20 cellular contexts compared by ENCODE assay signal in the genomic region with DNA sequence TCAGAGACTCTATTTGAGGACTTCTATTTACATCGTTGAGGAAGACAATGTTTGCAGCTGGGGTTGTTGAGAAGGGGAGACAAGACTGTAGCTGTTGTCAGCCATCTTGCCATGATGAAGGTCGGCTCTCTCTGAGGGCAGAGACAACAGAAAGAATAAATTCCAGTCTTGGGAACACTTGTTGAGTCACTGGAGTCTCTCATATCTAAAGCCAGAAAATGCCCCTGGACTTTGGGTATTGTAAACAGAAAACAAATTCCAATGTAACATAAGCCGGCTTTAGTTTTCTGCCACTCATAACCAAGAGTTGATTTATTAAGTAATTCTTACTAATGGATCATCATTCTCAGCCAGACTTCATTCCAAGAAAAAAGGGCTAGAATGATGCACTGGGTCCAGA.
DNase-seq lines count a peak whose midpoint lies in the region; ATAC-seq, FAIRE-seq and TF ChIP-seq lines count a peak whose summit lies in the region.
"Had no signal": no experiment of that assay in that cellular context is flagged by ENCODE, and none has a peak within 500 bp of the region (broad histone marks: within the 10 kb centered on the region; RNA-seq: fewer than 3 reads in every experiment).

No MANE protein-coding gene starts in this region.

- H3K4me2 ChIP-seq in HepG2 (ENCODE audit: low read depth, low read length) (no peak overlapping the region), mesenchymal stem cell (ENCODE audit: low read length, poor library complexity, severe bottlenecking) (no peak overlapping the region)

- H3K4me1 ChIP-seq in HepG2 (ENCODE audit: insufficient read depth, low read length), result peaks cover 12% of the 10 kb centered on the region; the same call in 1 of the 2 replicates
- no peaks in the 10 kb centered on the region for H3K4me1 ChIP-seq in right lobe of liver
- no peaks in the 10 kb centered on the region for H3K4me1 ChIP-seq in adipocyte (ENCODE audit: control insufficient read depth, insufficient read depth, low read length)
- H3K4me1 ChIP-seq in mesenchymal stem cell (ENCODE audit: control insufficient read depth, insufficient read depth, low read depth, low read length), result no peaks in the 10 kb centered on the region

- TF ChIP-seq RAD21 in HepG2 (CRISPR knock-in tag; IDR thresholded peaks at IDR 0.05), result no peak

- no peak overlapping the region for H3K4ac ChIP-seq in mesenchymal stem cell (ENCODE audit: low read depth in 1 of 2, low read length in 2 of 2)

- H3K4me3 ChIP-seq in HepG2 (replicated peaks in 1 of 3; ENCODE audit: insufficient read depth in 1 of 3, low read depth in 2 of 3, low read length in 3 of 3), result no peak overlapping the region
- no peak overlapping the region for H3K4me3 ChIP-seq in right lobe of liver
- no peak overlapping the region for H3K4me3 ChIP-seq in adipocyte (ENCODE audit: low read length)
- H3K4me3 ChIP-seq in mesenchymal stem cell (ENCODE audit: insufficient read depth in 1 of 2, low read depth in 1 of 2, low read length in 2 of 2), result no peak overlapping the region
- no peak overlapping the region for H3K4me3 ChIP-seq in brain microvascular endothelial cell (ENCODE audit: low read depth, low read length)

- H3K36me3 ChIP-seq in HepG2 (replicated peaks in 1 of 2; ENCODE audit: control insufficient read depth in 1 of 2, insufficient read depth in 2 of 2, low read length in 2 of 2), result no peaks in the 10 kb centered on the region
- no peaks in the 10 kb centered on the region for H3K36me3 ChIP-seq in right lobe of liver
- H3K36me3 ChIP-seq in adipocyte (ENCODE audit: control insufficient read depth, insufficient read depth, low read length, severe bottlenecking), result peaks cover 29% of the 10 kb centered on the region
- H3K36me3 ChIP-seq in mesenchymal stem cell (ENCODE audit: control insufficient read depth in 1 of 2, insufficient read depth in 2 of 2, low read depth in 1 of 2, low read length in 2 of 2), result peaks cover 12 to 64% of the 10 kb centered on the region in 2 experiments
- no peaks in the 10 kb centered on the region for H3K36me3 ChIP-seq in brain microvascular endothelial cell (replicated peaks)

- in situ Hi-C loops in HepG2 (cut with HindIII; ENCODE audit: extremely low pct_ligation_motif_present, low pct_unique_long_range_greater_than_20kb) (no loop called here), brain microvascular endothelial cell (cut with HindIII; ENCODE audit: low pct_ligation_motif_present, low sequenced_read_pairs) (no loop called here)

- H2AFZ ChIP-seq in HepG2 (ENCODE audit: low read length) (no peak overlapping the region), mesenchymal stem cell (ENCODE audit: low read depth, low read length) (no peak overlapping the region)

- no peak overlapping the region for H3K27ac Mint-ChIP-seq in activated CD8-positive, alpha-beta T cell treated with anti-CD3 and anti-CD28 coated beads, Interleukin-2, amount 10 ng/mL, durations not matched to agents 7 days and 5 days
- H3K27ac Mint-ChIP-seq: B cell; CD4-positive, alpha-beta T cell; HFFc6 had no signal

- TF ChIP-seq CTCF in HepG2 (CRISPR knock-in tag; IDR thresholded peaks at IDR 0.05), result no peak
- TF ChIP-seq CTCF in right lobe of liver (IDR thresholded peaks at IDR 0.05), result no peak
- no peak for TF ChIP-seq CTCF in brain microvascular endothelial cell (IDR thresholded peaks at IDR 0.05; ENCODE audit: low read depth, low read length, missing control alignments)

- no peak for TF ChIP-seq POLR2A in HepG2 (IDR thresholded peaks at IDR 0.05; ENCODE audit: insufficient read depth in 1 of 2, low read depth in 2 of 2, low read length in 2 of 2)
- no peak for TF ChIP-seq POLR2A in right lobe of liver (IDR thresholded peaks at IDR 0.05)

- no peaks in the 10 kb centered on the region for H3K27me3 ChIP-seq in HepG2 (ENCODE audit: control insufficient read depth in 1 of 2, insufficient read depth in 2 of 2, low read length in 2 of 2)
- no peaks in the 10 kb centered on the region for H3K27me3 ChIP-seq in right lobe of liver
- no peaks in the 10 kb centered on the region for H3K27me3 ChIP-seq in adipocyte (replicated peaks; ENCODE audit: control insufficient read depth, insufficient read depth, low read length)
- H3K27me3 ChIP-seq in mesenchymal stem cell (ENCODE audit: control insufficient read depth in 1 of 2, insufficient read depth in 1 of 2, low read length in 2 of 2), result no peaks in the 10 kb centered on the region
- H3K27me3 ChIP-seq in brain microvascular endothelial cell (replicated peaks), result no peaks in the 10 kb centered on the region

- no peak for TF ChIP-seq EP300 in HepG2 (IDR thresholded peaks at IDR 0.05; ENCODE audit: low read depth in 2 of 2, low read length in 2 of 2)
- TF ChIP-seq EP300 in HepG2 (CRISPR knock-in tag; IDR thresholded peaks at IDR 0.05; ENCODE audit: borderline replicate concordance), result no peak

- BruUV-seq in HepG2 (replicated peaks; lab: Mats Ljungman, UMichigan), result no TSS peak

- intact Hi-C loops in HepG2 (cut with micrococcal nuclease; ENCODE audit: unreplicated experiment) (no loop called here), right lobe of liver (cut with DNase I) (no loop called here)

- no peak overlapping the region for H2BK12ac ChIP-seq in mesenchymal stem cell (ENCODE audit: low read length in 2 of 2)

- 6% methylated on average over 3 of the region's 3 CpGs for WGBS in HepG2 (ENCODE audit: low lambda C conversion rate)
- whole genome bisulfite sequencing in right lobe of liver (ENCODE audit: insufficient coverage, low coverage, low lambda C conversion rate, missing lambda C conversion rate), result 54% methylated on average over 3 of the region's 3 CpGs
- 87% methylated on average over 2 of the region's 3 CpGs for WGBS in mesenchymal stem cell

- H3K27ac ChIP-seq in HepG2 (ENCODE audit: extremely low read length, insufficient read depth, low read length), result no peak overlapping the region
- H3K27ac ChIP-seq in right lobe of liver, result no peak overlapping the region
- H3K27ac ChIP-seq in mesenchymal stem cell (ENCODE audit: low read length, poor library complexity, severe bottlenecking), result no peak overlapping the region
- H3K27ac ChIP-seq in brain microvascular endothelial cell, result no peak overlapping the region
- H3K27ac ChIP-seq: 22Rv1 had no signal

- DNase-seq in HepG2 (ENCODE audit: low spot score) (peak; percentile 31), right lobe of liver (no peak), adipocyte (ENCODE audit: low read depth) (peak; percentile 28), mesenchymal stem cell (peak; percentile 25), NOMO-1 treated with DMSO at 0.1 percent for 48 hours (lab: John Stamatoyannopoulos, UW; ENCODE audit: unreplicated experiment) (no peak), brain microvascular endothelial cell (no peak)
- DNase-seq in activated CD8-positive, alpha-beta T cell treated with anti-CD3 and anti-CD28 coated beads, Interleukin-2, amount 10 ng/mL, durations not matched to agents 7 days and 5 days, result no peak
- DNase-seq: C1 segment of cervical spinal cord; Calu3; CD4-positive, alpha-beta T cell; DMS 273 treated with DMSO at 0.1 percent for 48 hours; HCEC 1CT; HFFc6 had no signal

- ATAC-seq in HepG2 (no peak; the same call in 2 of the 3 replicates), right lobe of liver (no peak), HG03196 (IDR thresholded peaks at IDR 0.05; ENCODE audit: unreplicated experiment) (no peak)
- ATAC-seq in activated CD8-positive, alpha-beta T cell treated with anti-CD3 and anti-CD28 coated beads, Interleukin-2, amount 10 ng/mL, durations not matched to agents 7 days and 5 days, result no peak

- no peaks in the 10 kb centered on the region for H3K36me3 Mint-ChIP-seq in activated CD8-positive, alpha-beta T cell treated with anti-CD3 and anti-CD28 coated beads, Interleukin-2, amount 10 ng/mL, durations not matched to agents 7 days and 5 days (ENCODE audit: low read depth)

- H3K9me3 Mint-ChIP-seq in activated CD8-positive, alpha-beta T cell treated with anti-CD3 and anti-CD28 coated beads, Interleukin-2, amount 10 ng/mL, durations not matched to agents 7 days and 5 days (ENCODE audit: insufficient read depth), result no peaks in the 10 kb centered on the region
- H3K9me3 Mint-ChIP-seq: HFFc6 had no signal

- no peak overlapping the region for H3K14ac ChIP-seq in mesenchymal stem cell (ENCODE audit: low read length in 2 of 2)

- POLR2A ChIA-PET in HepG2 (lab: Yijun Ruan, JAX), result no interaction called here
- POLR2A ChIA-PET in activated CD8-positive, alpha-beta T cell treated with anti-CD3 and anti-CD28 coated beads, Interleukin-2, amount 10 ng/mL, durations not matched to agents 7 days and 5 days (lab: Charles Lee), result no interaction called here

- H4K91ac ChIP-seq in mesenchymal stem cell (ENCODE audit: low read length), result no peak overlapping the region

- H2BK15ac ChIP-seq in mesenchymal stem cell (ENCODE audit: low read depth, poor library complexity, severe bottlenecking), result no peak overlapping the region

- no peak overlapping the region for H2BK120ac ChIP-seq in mesenchymal stem cell (ENCODE audit: low read depth, low read length)

- H3K9ac ChIP-seq in HepG2 (ENCODE audit: insufficient read depth, low read depth, low read length), result no peak overlapping the region
- H3K9ac ChIP-seq in adipocyte (ENCODE audit: low read length), result no peak overlapping the region
- no peak overlapping the region for H3K9ac ChIP-seq in mesenchymal stem cell (ENCODE audit: low read length)

- H3K79me2 ChIP-seq in HepG2 (ENCODE audit: insufficient read depth, low read length), result no peaks in the 10 kb centered on the region

- H3K4me3 Mint-ChIP-seq in activated CD8-positive, alpha-beta T cell treated with anti-CD3 and anti-CD28 coated beads, Interleukin-2, amount 10 ng/mL, durations not matched to agents 7 days and 5 days, result no peak overlapping the region
- H3K4me3 Mint-ChIP-seq: B cell; CD4-positive, alpha-beta T cell; HFFc6 had no signal

- H2AK5ac ChIP-seq in mesenchymal stem cell (ENCODE audit: low read length, severe bottlenecking), result no peak overlapping the region

- H2BK5ac ChIP-seq in mesenchymal stem cell (ENCODE audit: low read depth, low read length, poor library complexity, severe bottlenecking), result no peak overlapping the region

- no peak overlapping the region for H3K23ac ChIP-seq in mesenchymal stem cell (ENCODE audit: low read length in 2 of 2)

- H3K79me1 ChIP-seq in mesenchymal stem cell (replicated peaks; ENCODE audit: low read length, poor library complexity, severe bottlenecking), result peaks cover 23% of the 10 kb centered on the region

- H3K27me3 Mint-ChIP-seq in activated CD8-positive, alpha-beta T cell treated with anti-CD3 and anti-CD28 coated beads, Interleukin-2, amount 10 ng/mL, durations not matched to agents 7 days and 5 days (ENCODE audit: low read depth), result no peaks in the 10 kb centered on the region
- H3K27me3 Mint-ChIP-seq: B cell; CD4-positive, alpha-beta T cell had no signal

- CTCF ChIA-PET in HepG2 (lab: Yijun Ruan, JAX; ENCODE audit: low intra/inter-chr PET ratio, low total read pairs), result no interaction called here
- CTCF ChIA-PET in activated CD8-positive, alpha-beta T cell treated with anti-CD3 and anti-CD28 coated beads, Interleukin-2, amount 10 ng/mL, durations not matched to agents 7 days and 5 days (lab: Charles Lee), result no interaction called here

- H3K4me1 Mint-ChIP-seq in activated CD8-positive, alpha-beta T cell treated with anti-CD3 and anti-CD28 coated beads, Interleukin-2, amount 10 ng/mL, durations not matched to agents 7 days and 5 days (ENCODE audit: low read depth), result no peaks in the 10 kb centered on the region
- H3K4me1 Mint-ChIP-seq: B cell had no signal

- no peak overlapping the region for H3K18ac ChIP-seq in mesenchymal stem cell (ENCODE audit: low read depth in 1 of 2, low read length in 2 of 2)

- H4K8ac ChIP-seq in mesenchymal stem cell (ENCODE audit: low read length), result no peak overlapping the region

- no peak for FAIRE-seq in HepG2 (lab: Jason Lieb, UNC)
- FAIRE-seq: G401.6, GM12891, H1, HTR-8/SVneo had no signal

- no peaks in the 10 kb centered on the region for H4K20me1 ChIP-seq in HepG2 (ENCODE audit: insufficient read depth, low read length)

- H3K9me3 ChIP-seq in HepG2 (ENCODE audit: low read length) (no peaks in the 10 kb centered on the region), right lobe of liver (no peaks in the 10 kb centered on the region), adipocyte (ENCODE audit: control insufficient read depth, low read length) (peaks cover 8% of the 10 kb centered on the region), mesenchymal stem cell (ENCODE audit: control insufficient read depth, low read length) (peaks cover 9% of the 10 kb centered on the region)

Comparison
In these comparisons a context has a peak if more than half of its experiments do, and no peak if none do; other contexts are left out.
1. DNase-seq: peak in HepG2 (single experiment), adipocyte (single experiment) and mesenchymal stem cell (single experiment); none in right lobe of liver (0 of 3), activated CD8-positive, alpha-beta T cell treated with anti-CD3 and anti-CD28 coated beads, Interleukin-2, amount 10 ng/mL, durations not matched to agents 7 days and 5 days (single experiment), NOMO-1 treated with DMSO at 0.1 percent for 48 hours (single experiment) and brain microvascular endothelial cell (single experiment).